8 cellular contexts compared by ENCODE assay signal in the genomic region with DNA sequence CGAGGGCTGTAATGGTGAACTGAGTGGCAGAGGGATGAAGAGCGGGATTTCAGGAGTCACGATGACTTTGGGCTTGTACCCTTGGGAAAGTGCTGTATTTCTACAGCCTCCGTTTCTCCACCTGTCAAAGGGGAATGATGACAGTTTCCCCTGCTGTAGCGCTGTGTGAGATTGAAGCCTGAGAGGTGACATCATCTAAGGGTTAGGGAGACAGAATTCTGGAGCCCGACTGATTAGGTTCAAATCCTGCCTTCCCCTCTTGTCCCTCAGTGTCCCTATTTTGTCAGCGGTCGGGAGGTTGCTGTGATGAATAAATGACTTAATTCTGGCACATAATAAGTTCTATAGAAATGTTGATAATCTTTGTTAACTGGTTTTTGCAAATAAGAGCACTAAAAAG. TPM values are rescaled to one million over a fixed set of nuclear protein-coding genes. Genes with fewer than 3 reads are reported as not detected.
DNase-seq lines count a peak whose midpoint lies in the region; ATAC-seq and TF ChIP-seq lines count a peak whose summit lies in the region.

No MANE protein-coding gene starts in this region.

- WGBS in lung, 2 donors = 28 to 37% methylated on average over 8 of the region's 8 CpGs
- 20% methylated on average over 8 of the region's 8 CpGs; no CpG with 5 or more reads in 1 of the 2 donors for WGBS in transverse colon (ENCODE audit: low coverage in 1 of 2), 2 donors

- no peak for TF ChIP-seq EP300 in transverse colon (IDR thresholded peaks at IDR 0.05; ENCODE audit: low read depth)

- no peaks in the 10 kb centered on the region for H3K9me3 Mint-ChIP-seq in activated T-cell treated with anti-CD3 and anti-CD28 coated beads, Interleukin-2, amount 50 U/mL, for 4 hours

- H3K4me1 ChIP-seq in lung (ENCODE audit: control insufficient read depth in 2 of 2, insufficient read depth in 2 of 2, low read length in 2 of 2) (no peaks in the 10 kb centered on the region), transverse colon (peaks cover 6 to 22% (median 18%) of the 10 kb centered on the region in 4 donors)

- H3K27ac ChIP-seq in lung (ENCODE audit: low read depth in 1 of 2, low read length in 1 of 2) = peak overlapping the region; percentile 73 to 89
- H3K27ac ChIP-seq in transverse colon = peak overlapping the region; percentile 87 to 91 (median 88)

- TF ChIP-seq POLR2A in transverse colon (IDR thresholded peaks at IDR 0.05) = no peak

- in situ Hi-C loops in astrocyte of the cerebellum (cut with HindIII; ENCODE audit: low sequenced_read_pairs) (no loop called here), transverse colon (cut with MboI; ENCODE audit: low pct_ligation_motif_present in 1 of 4, low pct_unique_long_range_greater_than_20kb in 1 of 4, low sequenced_read_pairs in 3 of 4) (no loop called here)

- H3K36me3 ChIP-seq in lung (ENCODE audit: control insufficient read depth in 2 of 2, insufficient read depth in 2 of 2, low read length in 2 of 2) (peaks cover 4 to 8% of the 10 kb centered on the region in 2 donors), transverse colon (peaks cover 0 to 26% (median 3%) of the 10 kb centered on the region in 4 donors)

- DNase-seq in activated T-cell treated with anti-CD3 and anti-CD28 coated beads, Interleukin-2, amount 50 U/mL, for 4 hours = no peak
- DNase-seq in activated T-cell treated with anti-CD3 and anti-CD28 coated beads for 4 hours (no peak), astrocyte of the cerebellum (ENCODE audit: low read depth) (no peak), lung (ENCODE audit: low spot score) (no peak), transverse colon (no peak), medulla oblongata (ENCODE audit: extremely low spot score) (no peak), NCI-H526 (lab: John Stamatoyannopoulos, UW) (no peak)

- no peaks in the 10 kb centered on the region for H3K27me3 ChIP-seq in lung (ENCODE audit: control insufficient read depth, insufficient read depth)
- H3K27me3 ChIP-seq in transverse colon = no peaks in the 10 kb centered on the region

- TF ChIP-seq CTCF in astrocyte of the cerebellum (IDR thresholded peaks at IDR 0.05; ENCODE audit: low read depth, low read length, missing control alignments) (no peak), lung (IDR thresholded peaks at IDR 0.05; ENCODE audit: control extremely low read depth, extremely low read depth) (no peak), transverse colon (IDR thresholded peaks at IDR 0.05) (no peak)

- peak overlapping the region; percentile 96 for H3K4me3 Mint-ChIP-seq in activated T-cell treated with anti-CD3 and anti-CD28 coated beads, Interleukin-2, amount 50 U/mL, for 4 hours

- H3K9me3 ChIP-seq in lung (ENCODE audit: control insufficient read depth in 2 of 2, insufficient read depth in 1 of 2, low read length in 1 of 2) = no peaks in the 10 kb centered on the region
- no peaks in the 10 kb centered on the region for H3K9me3 ChIP-seq in transverse colon

- peaks cover 14% of the 10 kb centered on the region for H3K4me1 Mint-ChIP-seq in activated T-cell treated with anti-CD3 and anti-CD28 coated beads, Interleukin-2, amount 50 U/mL, for 4 hours (ENCODE audit: low read depth)

- H3K4me3 ChIP-seq in astrocyte of the cerebellum (ENCODE audit: low read depth, low read length) = peak overlapping the region; percentile 92
- H3K4me3 ChIP-seq in lung = peak overlapping the region; percentile 82
- peak overlapping the region; percentile 63 to 87 (median 80) for H3K4me3 ChIP-seq in transverse colon

- no peaks in the 10 kb centered on the region for H3K27me3 Mint-ChIP-seq in activated T-cell treated with anti-CD3 and anti-CD28 coated beads, Interleukin-2, amount 50 U/mL, for 4 hours (ENCODE audit: low read depth)

- ATAC-seq in activated T-cell treated with anti-CD3 and anti-CD28 coated beads, Interleukin-2, amount 50 U/mL, for 4 hours = no peak
- ATAC-seq in lung (ENCODE audit: insufficient read depth, low FRiP score) = no peak
- ATAC-seq in GM21619 (IDR thresholded peaks at IDR 0.05; ENCODE audit: unreplicated experiment) = no peak

- peaks cover 27% of the 10 kb centered on the region for H3K36me3 Mint-ChIP-seq in activated T-cell treated with anti-CD3 and anti-CD28 coated beads, Interleukin-2, amount 50 U/mL, for 4 hours (ENCODE audit: insufficient read depth)

- intact Hi-C loops in transverse colon (cut with DNase I; ENCODE audit: low total_unique reads) = no loop called here

RNA-seq across cellular contexts. Expression of gene MRPL4, which starts 0.7 kb away (rescaled TPM):
- total RNA-seq in activated T-cell treated with anti-CD3 and anti-CD28 coated beads, Interleukin-2, amount 50 U/mL, for 4 hours = 100 to 1,000 TPM; 213 to 268 (median 239) TPM
- total RNA-seq in lung = 10 to 100 TPM; 16.6 to 61.9 TPM
- 10 to 100 TPM; 33.8 to 64.8 TPM for polyA plus RNA-seq in lung
- total RNA-seq in transverse colon = 10 to 100 TPM; 44.1 to 89.6 (median 62.5) TPM

RNA-seq across cellular contexts. Expression of gene ICAM1, which starts 18.2 kb away (rescaled TPM):
- 10 to 100 TPM; 25.6 to 48.5 (median 39.5) TPM for total RNA-seq in activated T-cell treated with anti-CD3 and anti-CD28 coated beads, Interleukin-2, amount 50 U/mL, for 4 hours
- total RNA-seq in lung = 100 to 1,000 TPM; 179 to 191 TPM
- 100 to 1,000 TPM in 1 of 2 donors, 10 to 100 TPM in 1; 88.4 to 391 TPM for polyA plus RNA-seq in lung
- 10 to 100 TPM in 1 of 4 donors, 1 to 10 TPM in 3; 6.4 to 26.6 (median 7.7) TPM for total RNA-seq in transverse colon

RNA-seq across cellular contexts. Expression of gene S1PR2, which starts 21.6 kb away (rescaled TPM):
- total RNA-seq in activated T-cell treated with anti-CD3 and anti-CD28 coated beads, Interleukin-2, amount 50 U/mL, for 4 hours = 10 to 100 TPM; 15.0 to 18.4 (median 16.0) TPM
- total RNA-seq in lung (10 to 100 TPM; 15.2 to 32.1 TPM), transverse colon (1 to 10 TPM in 3 of 4 donors, under 1 TPM in 1; 0.80 to 7.1 (median 3.5) TPM)
- polyA plus RNA-seq in lung = 10 to 100 TPM in 1 of 2 donors, 1 to 10 TPM in 1; 6.5 to 10.9 TPM

RNA-seq across cellular contexts. Expression of gene ICAM4, which starts 34.0 kb away (rescaled TPM):
- under 1 TPM; 0.27 to 0.53 (median 0.38) TPM for total RNA-seq in activated T-cell treated with anti-CD3 and anti-CD28 coated beads, Interleukin-2, amount 50 U/mL, for 4 hours
- total RNA-seq in lung = 10 to 100 TPM in 1 of 2 donors, 1 to 10 TPM in 1; 8.2 to 38.8 TPM
- polyA plus RNA-seq in lung = 1 to 10 TPM; 4.6 to 8.0 TPM
- total RNA-seq in transverse colon = under 1 TPM in 2 of 4 donors, not detected in 2; 0.48 to 0.55 TPM

RNA-seq across cellular contexts. Expression of gene ICAM5, which starts 37.0 kb away (rescaled TPM):
- 1 to 10 TPM; 3.1 to 4.3 (median 3.1) TPM for total RNA-seq in activated T-cell treated with anti-CD3 and anti-CD28 coated beads, Interleukin-2, amount 50 U/mL, for 4 hours
- total RNA-seq in lung (10 to 100 TPM; 22.2 to 32.1 TPM), transverse colon (under 1 TPM in 2 of 4 donors, not detected in 2; 0.27 to 0.48 TPM)
- polyA plus RNA-seq in lung = 10 to 100 TPM in 1 of 2 donors, 1 to 10 TPM in 1; 4.1 to 15.0 TPM
